ENCODE assay signal across 23 cellular contexts in the genomic region with DNA sequence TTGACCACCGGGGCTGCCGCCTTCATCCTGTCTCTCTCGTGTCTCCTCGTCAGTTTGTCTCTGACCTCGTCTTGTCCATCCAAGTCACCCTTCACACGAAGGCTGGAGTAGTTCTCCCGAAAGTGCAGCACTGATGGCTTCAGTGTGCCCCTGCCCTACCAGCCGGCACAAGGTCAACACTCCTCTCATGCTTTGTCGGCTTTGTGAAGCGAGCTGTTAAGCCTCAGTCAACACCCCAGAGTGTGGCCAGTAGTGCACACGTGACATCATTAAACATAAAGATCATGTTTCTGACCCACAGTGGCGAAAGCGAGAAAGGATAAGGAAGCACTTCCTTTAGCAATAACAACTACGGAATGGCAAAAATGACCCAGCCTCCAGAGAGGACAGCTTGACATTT. TPM values are rescaled to one million over a fixed set of nuclear protein-coding genes. Genes with fewer than 3 reads are reported as not detected.
DNase-seq lines count a peak whose midpoint lies in the region; ATAC-seq and TF ChIP-seq lines count a peak whose summit lies in the region.
"Had no signal": no experiment of that assay in that cellular context is flagged by ENCODE, and none has a peak within 500 bp of the region (broad histone marks: within the 10 kb centered on the region; RNA-seq: fewer than 3 reads in every experiment).

No MANE protein-coding gene starts in this region.

- CTCF ChIA-PET in HEK293 (lab: Yijun Ruan, JAX): no interaction called here

- TF ChIP-seq CTCF in HEK293 (tag by site-specific recombination; IDR thresholded peaks at IDR 0.05) (no peak), heart right ventricle (IDR thresholded peaks at IDR 0.05) (no peak), GM20000 (IDR thresholded peaks at IDR 0.05; ENCODE audit: extremely low read depth, missing control alignments) (no peak)

- WGBS in heart right ventricle, 2 donors: 26 to 41% methylated on average over 14 of the region's 14 CpGs

- in situ Hi-C loops in HAP-1 (cut with MboI; ENCODE audit: low sequenced_read_pairs): no loop called here

- intact Hi-C loops in heart right ventricle (cut with DNase I) (no loop called here), posterior vena cava (cut with DNase I) (no loop called here)

- H3K36me3 ChIP-seq in HEK293 (ENCODE audit: control insufficient read depth in 2 of 2, insufficient read depth in 1 of 2, low read length in 2 of 2) (no peaks in the 10 kb centered on the region), heart right ventricle (no peaks in the 10 kb centered on the region), HAP-1 (replicated peaks) (no peaks in the 10 kb centered on the region)
- H3K36me3 ChIP-seq: BLaER1 treated with 17β-estradiol and CSF1 and Interleukin-3, amounts not matched to agents 10 nM and 100 nM; thoracic aorta had no signal

- no peaks in the 10 kb centered on the region for H3K9me3 ChIP-seq in HEK293 (ENCODE audit: control insufficient read depth, insufficient read depth, low read depth, low read length)
- H3K9me3 ChIP-seq in heart right ventricle: no peaks in the 10 kb centered on the region
- no peaks in the 10 kb centered on the region for H3K9me3 ChIP-seq in HAP-1
- H3K9me3 ChIP-seq: Caco-2, thoracic aorta had no signal

- H3K27ac ChIP-seq in HEK293 (ENCODE audit: extremely low read depth, low read depth, low read length) (no peak overlapping the region), heart right ventricle (peak overlapping the region in 1 of 10 donors; percentile 16)
- H3K27ac ChIP-seq: BLaER1 treated with 17β-estradiol and CSF1 and Interleukin-3, amounts not matched to agents 10 nM and 100 nM; thoracic aorta had no signal

- no peaks in the 10 kb centered on the region for H3K4me1 ChIP-seq in HEK293 (ENCODE audit: control insufficient read depth, insufficient read depth, low read length)
- peaks cover 0 to 23% (median 9%) of the 10 kb centered on the region in 9 donors for H3K4me1 ChIP-seq in heart right ventricle
- H3K4me1 ChIP-seq in HAP-1: no peaks in the 10 kb centered on the region
- H3K4me1 ChIP-seq: BLaER1 treated with 17β-estradiol and CSF1 and Interleukin-3, amounts not matched to agents 10 nM and 100 nM; Caco-2 had no signal

- H3K27me3 ChIP-seq in heart right ventricle: no peaks in the 10 kb centered on the region
- H3K27me3 ChIP-seq in HAP-1 (ENCODE audit: low read depth): no peaks in the 10 kb centered on the region
- H3K27me3 ChIP-seq: BLaER1 treated with 17β-estradiol and CSF1 and Interleukin-3, amounts not matched to agents 10 nM and 100 nM had no signal

- ATAC-seq in heart right ventricle: peak in 7 of 8 donors; percentile 58 to 85 (median 66)
- ATAC-seq in HG02981 (IDR thresholded peaks at IDR 0.05; ENCODE audit: unreplicated experiment): no peak
- ATAC-seq: activated CD4-positive, CD25-positive, alpha-beta regulatory T cell treated with anti-CD3 and anti-CD28 coated beads, Interleukin-2, amount 50 U/mL, for 24 hours; activated naive CD4-positive, alpha-beta T cell treated with anti-CD3 and anti-CD28 coated beads, Interleukin-2, amount 50 U/mL, for 72 hours; HCT116; T-cell had no signal

- POLR2A ChIA-PET in HEK293 (lab: Yijun Ruan, JAX): no interaction called here

- H3K4me3 ChIP-seq in HEK293 (ENCODE audit: low read depth, low read length) (no peak overlapping the region), heart right ventricle (no peak overlapping the region), HAP-1 (no peak overlapping the region)
- H3K4me3 ChIP-seq: BLaER1 treated with 17β-estradiol and CSF1 and Interleukin-3, amounts not matched to agents 10 nM and 100 nM; thoracic aorta had no signal

- DNase-seq in NCI-H2196 treated with DMSO at 0.1 percent for 48 hours (lab: John Stamatoyannopoulos, UW; ENCODE audit: unreplicated experiment) (peak; percentile 83), heart right ventricle (peak in 1 of 2 donors; percentile 34), posterior vena cava (ENCODE audit: low spot score) (peak; percentile 46), HAP-1 (ENCODE audit: low spot score in 2 of 2) (no peak), GM20000 (ENCODE audit: low spot score) (no peak), RKO (ENCODE audit: low spot score) (no peak)
- DNase-seq: activated CD4-positive, alpha-beta memory T cell treated with anti-CD3 and anti-CD28 coated beads, Interleukin-2, amount 10 ng/mL, durations not matched to agents 7 days and 5 days; aorta; Caco-2; kidney; NCI-H1694; OCI-M1; retina; stimulated activated CD4-positive, alpha-beta T cell treated with anti-CD3 and anti-CD28 coated beads, Interleukin-4, amount 100 ng/mL, for 1 hour; stimulated activated naive CD4-positive, alpha-beta T cell; T-cell had no signal

TF ChIP-seq in HEK293, 187 proteins besides CTCF, POLR2A, EP300 and RAD21:
- no peak for TF ChIP-seq ZNF768 (tag by site-specific recombination; IDR thresholded peaks at IDR 0.05)
- peak; percentile 73 for TF ChIP-seq TRIM28 (IDR thresholded peaks at IDR 0.05; ENCODE audit: borderline replicate concordance, low read length)

RNA-seq across cellular contexts. Expression of gene ACKR3, which starts 23.2 kb away (rescaled TPM):
- 100 to 1,000 TPM in 1 of 10 donors, 10 to 100 TPM in 9; 17.7 to 102 (median 49.3) TPM for total RNA-seq in heart right ventricle
- 10 to 100 TPM; 18.5 to 23.2 TPM for polyA plus RNA-seq in heart right ventricle
- total RNA-seq in posterior vena cava: 100 to 1,000 TPM; 124 to 132 TPM

Comparison
In these comparisons a context has a peak if more than half of its experiments do, and no peak if none do; other contexts are left out.
1. DNase-seq: peak in NCI-H2196 treated with DMSO at 0.1 percent for 48 hours (single experiment) and posterior vena cava (single experiment); none in HAP-1 (0 of 2), GM20000 (single experiment) and RKO (single experiment).